In genomic region chr4:179040259-179040658, GRCh38 we compare ENCODE assay signal across 1 cellular context.
TF ChIP-seq lines count a peak whose summit lies in the region.

No MANE protein-coding gene starts in this region.

TF ChIP-seq in GM12878, 131 proteins besides CTCF, POLR2A, EP300 and RAD21 (continued from another document):
- TF ChIP-seq SREBF1 (IDR thresholded peaks at IDR 0.05; ENCODE audit: low read length) (no peak), NFIC (IDR thresholded peaks at IDR 0.05; ENCODE audit: low read depth, low read length) (no peak), ZNF274 (IDR thresholded peaks at IDR 0.05; ENCODE audit: insufficient read depth, insufficient read length) (no peak)
